In genomic region chr1:12008355-12008754, GRCh38 we compare ENCODE assay signal across 11 cellular contexts. TPM values are rescaled to one million over a fixed set of nuclear protein-coding genes. Genes with fewer than 3 reads are reported as not detected.
DNase-seq lines count a peak whose midpoint lies in the region; ATAC-seq, FAIRE-seq and TF ChIP-seq lines count a peak whose summit lies in the region.
"Not testable (repeated sequence)": the region's sequence is repeated elsewhere in the genome, so short reads cannot be mapped to it uniquely, and the experiment has no call there.
"Had no signal": no experiment of that assay in that cellular context is flagged by ENCODE, and none has a peak within 500 bp of the region (broad histone marks: within the 10 kb centered on the region; RNA-seq: fewer than 3 reads in every experiment).

No MANE protein-coding gene starts in this region.

- not testable (repeated sequence) for H3K27me3 Mint-ChIP-seq in stimulated activated naive CD8-positive, alpha-beta T cell treated with anti-CD3 and anti-CD28 coated beads, Interleukin-15, amount 100 ng/mL, for 72 hours

- DNase-seq in K562 (ENCODE audit: extremely low read depth in 1 of 4, low spot score in 3 of 4); stimulated activated naive CD8-positive, alpha-beta T cell treated with anti-CD3 and anti-CD28 coated beads, Interleukin-15, amount 100 ng/mL, for 72 hours: not testable (repeated sequence)
- DNase-seq in Right ventricle myocardium superior: peak; percentile 24

- not testable (repeated sequence) for H3K4me1 ChIP-seq in HEK293 (ENCODE audit: control insufficient read depth, insufficient read depth, low read length)
- H3K4me1 ChIP-seq in K562 (replicated peaks in 1 of 2; ENCODE audit: control insufficient read depth in 2 of 2, insufficient read depth in 2 of 2, low read length in 2 of 2): peaks cover 34 to 44% of the 10 kb centered on the region in 2 experiments

- in situ Hi-C loops in K562 (cut with MboI): not testable (repeated sequence)

- H4K20me1 ChIP-seq in K562 (replicated peaks; ENCODE audit: control insufficient read depth, insufficient read depth, low read length): not testable (repeated sequence)

- not testable (repeated sequence) for H3K27ac Mint-ChIP-seq in stimulated activated naive CD8-positive, alpha-beta T cell treated with anti-CD3 and anti-CD28 coated beads, Interleukin-15, amount 100 ng/mL, for 72 hours

- TF ChIP-seq RAD21 in K562 (CRISPR knock-in tag; conservative IDR thresholded peaks at IDR 0.05 in 1 of 2, IDR thresholded peaks at IDR 0.05 in 1 of 2): not testable (repeated sequence)

- H3K4me2 ChIP-seq in K562 (ENCODE audit: insufficient read depth, low read length): not testable (repeated sequence)

- peaks cover 17% of the 10 kb centered on the region for H3K4me1 Mint-ChIP-seq in stimulated activated naive CD8-positive, alpha-beta T cell treated with anti-CD3 and anti-CD28 coated beads, Interleukin-15, amount 100 ng/mL, for 72 hours

- not testable (repeated sequence) for H3K9me3 ChIP-seq in HEK293 (ENCODE audit: control insufficient read depth, insufficient read depth, low read depth, low read length); K562 (replicated peaks; ENCODE audit: control insufficient read depth, insufficient read depth, low read depth, low read length)

- H3K9ac ChIP-seq in K562 (ENCODE audit: insufficient read depth in 1 of 2, low read depth in 2 of 2, low read length in 2 of 2): not testable (repeated sequence)

- not testable (repeated sequence) for H3K27ac ChIP-seq in HEK293 (ENCODE audit: extremely low read depth, low read depth, low read length); K562 (ENCODE audit: extremely low read depth, low read depth, low read length)

- CTCF ChIA-PET in HEK293 (lab: Yijun Ruan, JAX); K562 (lab: Yijun Ruan, JAX; ENCODE audit: low intra/inter-chr PET ratio): not testable (repeated sequence)

- H3K4me3 ChIP-seq in HEK293 (ENCODE audit: low read depth, low read length); K562: not testable (repeated sequence)

- not testable (repeated sequence) for FAIRE-seq in K562 (lab: Jason Lieb, UNC)

- 80% methylated on average over 1 of the region's 33 CpGs for WGBS in K562 (ENCODE audit: insufficient coverage, low coverage, missing lambda C conversion rate)

- peaks cover 8 to 89% of the 10 kb centered on the region in 2 experiments; a peak in 2 of 3 replicates for H3K36me3 ChIP-seq in HEK293 (ENCODE audit: control insufficient read depth in 2 of 2, insufficient read depth in 1 of 2, low read length in 2 of 2)
- peaks cover 88% of the 10 kb centered on the region for H3K36me3 ChIP-seq in K562 (ENCODE audit: control insufficient read depth, insufficient read depth, low read length)

- intact Hi-C loops in K562 (cut with micrococcal nuclease); Right ventricle myocardium superior (cut with DNase I): not testable (repeated sequence)

- not testable (repeated sequence) for H3K4me3 Mint-ChIP-seq in stimulated activated naive CD8-positive, alpha-beta T cell treated with anti-CD3 and anti-CD28 coated beads, Interleukin-15, amount 100 ng/mL, for 72 hours

- not testable (repeated sequence) for ATAC-seq in K562; Right ventricle myocardium superior (ENCODE audit: poor library complexity)
- ATAC-seq in stimulated activated naive CD8-positive, alpha-beta T cell treated with anti-CD3 and anti-CD28 coated beads, Interleukin-15, amount 100 ng/mL, for 72 hours: peak; percentile 33

- not testable (repeated sequence) for H3K9me1 ChIP-seq in K562 (ENCODE audit: control insufficient read depth, insufficient read depth, low read length)

- BruUV-seq in K562 (replicated peaks; lab: Mats Ljungman, UMichigan): not testable (repeated sequence)

- H3K79me2 ChIP-seq in K562 (ENCODE audit: control insufficient read depth, insufficient read depth, low read length): peaks cover 11% of the 10 kb centered on the region

- not testable (repeated sequence) for TF ChIP-seq POLR2A in K562 (conservative IDR thresholded peaks at IDR 0.05)

- not testable (repeated sequence) for H3K27me3 ChIP-seq in K562 (ENCODE audit: control insufficient read depth in 2 of 2, insufficient read depth in 2 of 2, low read length in 2 of 2)

- TF ChIP-seq EP300 in K562 (IDR thresholded peaks at IDR 0.05; ENCODE audit: low read length): not testable (repeated sequence)

- POLR2A ChIA-PET in HEK293 (lab: Yijun Ruan, JAX); K562 (lab: Yijun Ruan, JAX): not testable (repeated sequence)

- TF ChIP-seq CTCF in HEK293 (tag by site-specific recombination; IDR thresholded peaks at IDR 0.05); K562 (IDR thresholded peaks at IDR 0.05 in 2 of 3, conservative IDR thresholded peaks at IDR 0.05 in 1 of 3; ENCODE audit: insufficient read depth in 2 of 3, low read depth in 1 of 3, low read length in 3 of 3): not testable (repeated sequence)

- not testable (repeated sequence) for H2AFZ ChIP-seq in K562 (ENCODE audit: low read depth, low read length)

- not testable (repeated sequence) for H3K9me3 Mint-ChIP-seq in stimulated activated naive CD8-positive, alpha-beta T cell treated with anti-CD3 and anti-CD28 coated beads, Interleukin-15, amount 100 ng/mL, for 72 hours

TF ChIP-seq in HEK293, 187 proteins besides CTCF, POLR2A, EP300 and RAD21:
- TF ChIP-seq KLF1 (tag by site-specific recombination; IDR thresholded peaks at IDR 0.05): peak; percentile 77

TF ChIP-seq in K562, 482 proteins besides CTCF, POLR2A, EP300 and RAD21:
- TF ChIP-seq POLR2G (IDR thresholded peaks at IDR 0.05; ENCODE audit: low read depth, low read length): peak; percentile 24; the same call in 1 of the 2 replicates
TF ChIP-seq in K562: peak in this region for 1; not testable (repeated sequence) for 481.

RNA-seq across cellular contexts. Expression of gene MIIP, which starts 10.9 kb away (rescaled TPM):
- 73.6 and 259 TPM in 2 replicates for total RNA-seq in K562 (2011; cell fraction: chromatin; rRNA removed; ENCODE audit: low replicate concordance)
- 259 and 285 TPM in 2 replicates for total RNA-seq in K562 (2011; cell fraction: nucleolus; rRNA removed)
- total RNA-seq in K562 (2011; cell fraction: nucleoplasm; rRNA removed): 145 and 161 TPM in 2 replicates
- total RNA-seq in K562 (2014; rRNA removed) (117 and 131 TPM in 2 replicates), K562 (2014; rRNA removed; fragmentation: Illumina TruSeq; extraction: Trizol) (11.8 and 17.2 TPM in 2 replicates), K562 (2015; rRNA removed; fragmentation: Illumina TruSeq; extraction: Trizol) (50.7 and 55.6 TPM in 2 replicates), K562 (2021) (92.8 and 102 TPM in 2 replicates), Right ventricle myocardium superior (14.6 TPM)
- polyA plus RNA-seq in K562 (2011; rRNA removed) (48.3 and 113 TPM in 2 replicates), K562 (2014; fragmentation: Illumina TruSeq; extraction: Trizol) (30.8 and 57.5 TPM in 2 replicates), K562 (2014; fragmentation: Nextera tagmentation; extraction: Ambion mirVana) (1 to 10 TPM; 2.5 to 5.1 TPM), K562 (2014; rRNA removed) (105 and 108 TPM in 2 replicates)
- polyA plus RNA-seq in K562 (2011; cell fraction: cytosol; rRNA removed): 79.2 and 124 TPM in 2 replicates
- 514 and 538 TPM in 2 replicates for polyA plus RNA-seq in K562 (2011; cell fraction: nucleus; rRNA removed)
- 79.3 and 134 TPM in 2 replicates for polyA plus RNA-seq in K562 (2012)
- 15.8 and 16.2 TPM in 2 replicates for polyA minus RNA-seq in K562 (2011; rRNA and poly(A)+ RNA removed)
- 26.3 and 43.2 TPM in 2 replicates for polyA minus RNA-seq in K562 (2011; cell fraction: cytosol; rRNA and poly(A)+ RNA removed)
- polyA minus RNA-seq in K562 (2011; cell fraction: nucleus; rRNA and poly(A)+ RNA removed): 54.1 and 78.2 TPM in 2 replicates

RNA-seq across cellular contexts. Expression of gene MFN2, which starts 28.1 kb away (rescaled TPM):
- 133 and 181 TPM in 2 replicates for total RNA-seq in K562 (2011; cell fraction: chromatin; rRNA removed; ENCODE audit: low replicate concordance)
- 106 and 110 TPM in 2 replicates for total RNA-seq in K562 (2011; cell fraction: nucleolus; rRNA removed)
- total RNA-seq in K562 (2011; cell fraction: nucleoplasm; rRNA removed): 88.2 and 107 TPM in 2 replicates
- total RNA-seq in K562 (2014; rRNA removed) (95.4 and 108 TPM in 2 replicates), K562 (2014; rRNA removed; fragmentation: Illumina TruSeq; extraction: Trizol) (87.1 and 109 TPM in 2 replicates), K562 (2015; rRNA removed; fragmentation: Illumina TruSeq; extraction: Trizol) (79.6 and 82.9 TPM in 2 replicates), K562 (2021) (147 and 158 TPM in 2 replicates), Right ventricle myocardium superior (648 TPM)
- polyA plus RNA-seq in K562 (2011; rRNA removed) (83.4 and 112 TPM in 2 replicates), K562 (2014; fragmentation: Illumina TruSeq; extraction: Trizol) (139 and 165 TPM in 2 replicates), K562 (2014; fragmentation: Nextera tagmentation; extraction: Ambion mirVana) (10 to 100 TPM; 10.5 to 14.0 TPM), K562 (2014; rRNA removed) (94.6 and 99.9 TPM in 2 replicates)
- 74.2 and 81.7 TPM in 2 replicates for polyA plus RNA-seq in K562 (2011; cell fraction: cytosol; rRNA removed)
- polyA plus RNA-seq in K562 (2011; cell fraction: nucleus; rRNA removed): 185 and 193 TPM in 2 replicates
- polyA plus RNA-seq in K562 (2012): 74.5 and 123 TPM in 2 replicates
- 105 and 127 TPM in 2 replicates for polyA minus RNA-seq in K562 (2011; rRNA and poly(A)+ RNA removed)
- polyA minus RNA-seq in K562 (2011; cell fraction: cytosol; rRNA and poly(A)+ RNA removed): 52.3 and 57.5 TPM in 2 replicates
- 38.1 and 91.4 TPM in 2 replicates for polyA minus RNA-seq in K562 (2011; cell fraction: nucleus; rRNA and poly(A)+ RNA removed)

RNA-seq across cellular contexts. Expression of gene TNFRSF8, which starts 54.7 kb away (rescaled TPM):
- total RNA-seq in K562 (2011; cell fraction: chromatin; rRNA removed; ENCODE audit: low replicate concordance): 14.4 and 37.6 TPM in 2 replicates
- 36.7 and 39.3 TPM in 2 replicates for total RNA-seq in K562 (2011; cell fraction: nucleolus; rRNA removed)
- total RNA-seq in K562 (2011; cell fraction: nucleoplasm; rRNA removed): 23.4 and 24.7 TPM in 2 replicates
- total RNA-seq in K562 (2014; rRNA removed): 22.2 and 27.1 TPM in 2 replicates
- 5.9 and 8.7 TPM in 2 replicates for total RNA-seq in K562 (2014; rRNA removed; fragmentation: Illumina TruSeq; extraction: Trizol)
- total RNA-seq in K562 (2015; rRNA removed; fragmentation: Illumina TruSeq; extraction: Trizol): 17.1 and 18.9 TPM in 2 replicates
- total RNA-seq in K562 (2021): 38.4 and 40.2 TPM in 2 replicates
- polyA plus RNA-seq in K562 (2011; rRNA removed): 5.6 and 12.0 TPM in 2 replicates
- polyA plus RNA-seq in K562 (2011; cell fraction: cytosol; rRNA removed): 10.7 and 17.1 TPM in 2 replicates
- 8.7 and 10.8 TPM in 2 replicates for polyA plus RNA-seq in K562 (2011; cell fraction: nucleus; rRNA removed)
- 23.2 and 39.4 TPM in 2 replicates for polyA plus RNA-seq in K562 (2012)
- 22.4 and 24.4 TPM in 2 replicates for polyA plus RNA-seq in K562 (2014; fragmentation: Illumina TruSeq; extraction: Trizol)
- 1 to 10 TPM; 3.5 to 3.7 TPM for polyA plus RNA-seq in K562 (2014; fragmentation: Nextera tagmentation; extraction: Ambion mirVana)
- polyA plus RNA-seq in K562 (2014; rRNA removed): 18.2 and 19.9 TPM in 2 replicates
- polyA minus RNA-seq in K562 (2011; rRNA and poly(A)+ RNA removed): 6.5 and 7.8 TPM in 2 replicates
- 14.6 and 16.9 TPM in 2 replicates for polyA minus RNA-seq in K562 (2011; cell fraction: cytosol; rRNA and poly(A)+ RNA removed)
- 5.3 and 7.6 TPM in 2 replicates for polyA minus RNA-seq in K562 (2011; cell fraction: nucleus; rRNA and poly(A)+ RNA removed)
- 0.59 TPM for total RNA-seq in Right ventricle myocardium superior
- total RNA-seq: A673; Caco-2; Calu3; CD4-positive, alpha-beta memory T cell; CD8-positive, alpha-beta T cell had no signal
- polyA plus RNA-seq: BJ; CD4-positive, alpha-beta memory T cell; CD8-positive, alpha-beta memory T cell had no signal
